In the genomic region with DNA sequence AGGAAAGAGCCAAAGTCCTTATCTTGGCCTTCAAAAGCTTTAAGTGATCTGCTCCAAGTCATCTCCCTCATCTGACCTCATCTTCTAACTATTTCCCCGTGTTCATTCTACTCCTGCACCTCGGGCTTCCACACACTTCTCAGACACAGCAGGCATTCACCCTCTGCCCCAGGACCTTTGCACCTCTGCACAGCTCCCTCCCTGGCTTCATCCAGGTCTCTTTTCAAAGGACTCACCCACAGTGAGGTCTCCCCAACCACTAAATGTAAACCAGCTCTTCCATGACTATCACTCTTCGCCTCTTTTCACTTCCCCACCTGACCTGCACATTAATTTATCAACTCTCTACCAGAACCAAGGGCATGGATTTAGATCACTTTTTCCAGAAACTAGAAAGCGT, we compare ENCODE assay signal across 34 cellular contexts.
"Had no signal": no experiment of that assay in that cellular context is flagged by ENCODE, and none has a peak within 500 bp of the region (broad histone marks: within the 10 kb centered on the region; RNA-seq: fewer than 3 reads in every experiment).

No MANE protein-coding gene starts in this region.

- ATAC-seq: activated CD8-positive, alpha-beta memory T cell treated with anti-CD3 and anti-CD28 coated beads, Interleukin-2, amount 10 ng/mL, durations not matched to agents 7 days and 5 days; activated CD8-positive, alpha-beta T cell treated with anti-CD3 and anti-CD28 coated beads, Interleukin-2, amount 10 ng/mL, durations not matched to agents 7 days and 5 days had no signal

- H3K4me1 ChIP-seq: ascending aorta had no signal

- H3K36me3 ChIP-seq: ascending aorta, cardiac muscle cell had no signal

- H3K36me3 Mint-ChIP-seq: activated CD8-positive, alpha-beta memory T cell treated with anti-CD3 and anti-CD28 coated beads, Interleukin-2, amount 10 ng/mL, durations not matched to agents 7 days and 5 days; activated naive CD4-positive, alpha-beta T cell treated with anti-CD3 and anti-CD28 coated beads, Interleukin-2, amount 10 ng/mL, durations not matched to agents 7 days and 5 days; activated naive CD4-positive, alpha-beta T cell treated with anti-CD3 and anti-CD28 coated beads, Interleukin-2, amount 50 U/mL, for 24 hours; activated naive CD8-positive, alpha-beta T cell; brain had no signal

- DNase-seq: activated B cell treated with CpG ODN at 0.5 μM for 24 hours; activated CD4-positive, alpha-beta memory T cell treated with anti-CD3 and anti-CD28 coated beads, Interleukin-2, amount 10 ng/mL, durations not matched to agents 7 days and 5 days; activated CD4-positive, alpha-beta T cell treated with anti-CD3 and anti-CD28 coated beads for 4 hours; activated CD4-positive, alpha-beta T cell treated with anti-CD3 and anti-CD28 coated beads, Interleukin-2, amount 10 ng/mL, durations not matched to agents 24 days and 14 days; activated CD4-positive, alpha-beta T cell treated with anti-CD3 and anti-CD28 coated beads, Interleukin-2, amount 50 U/mL, for 48 hours; activated CD4-positive, CD25-positive, alpha-beta regulatory T cell treated with anti-CD3 and anti-CD28 coated beads, Interleukin-2, amount 50 U/mL, for 72 hours; activated CD8-positive, alpha-beta memory T cell treated with anti-CD3 and anti-CD28 coated beads for 24 hours; activated CD8-positive, alpha-beta memory T cell treated with anti-CD3 and anti-CD28 coated beads, Interleukin-2, amount 10 ng/mL, durations not matched to agents 7 days and 5 days; activated CD8-positive, alpha-beta memory T cell treated with anti-CD3 and anti-CD28 coated beads, Interleukin-2, amount 50 U/mL, for 48 hours; activated CD8-positive, alpha-beta T cell treated with anti-CD3 and anti-CD28 coated beads, Interleukin-2, amount 10 ng/mL, durations not matched to agents 7 days and 5 days; activated effector memory CD4-positive, alpha-beta T cell treated with Interleukin-2 at 50 U/mL for 16 hours; activated gamma-delta T cell; activated naive CD4-positive, alpha-beta T cell treated with anti-CD3 and anti-CD28 coated beads, Interleukin-2, amount 10 ng/mL, durations not matched to agents 7 days and 5 days; activated naive CD4-positive, alpha-beta T cell treated with Interleukin-2 at 50 U/mL for 16 hours; activated T-cell treated with anti-CD3 and anti-CD28 coated beads, Interleukin-2, amount 50 U/mL, for 24 hours; activated T-cell treated with anti-CD3 and anti-CD28 coated beads, Interleukin-2, amount 50 U/mL, for 48 hours; amygdala; anterior cingulate cortex; caudate nucleus; cerebellar nuclear complex; SW 1271; T-helper 1 cell; T-helper 2 cell; T-helper 9 cell had no signal

- H3K9me3 Mint-ChIP-seq: activated B cell treated with CpG ODN at 0.5 μM for 24 hours; activated naive CD4-positive, alpha-beta T cell treated with anti-CD3 and anti-CD28 coated beads, Interleukin-2, amount 50 U/mL, for 24 hours; activated T-cell treated with anti-CD3 and anti-CD28 coated beads, Interleukin-2, amount 50 U/mL, for 24 hours; activated T-helper 2 cell treated with anti-CD3 and anti-CD28 coated beads, Interferon-gamma antibody, Interleukin-2, Interleukin-4, amounts not matched to agents 10 μg/mL and 5 μg/mL and 100 μg/mL, durations not matched to agents 14 hours and 24 hours and 36 hours; central memory CD8-positive, alpha-beta T cell; T-helper 1 cell treated with Interleukin-12 subunit alpha and Interleukin-12 subunit beta and Interleukin-4 antibody, amounts not matched to agents 30 μg/mL and 1 μg/mL, for 36 hours had no signal

- H3K27me3 Mint-ChIP-seq: activated B cell treated with CpG ODN at 0.5 μM for 24 hours; activated CD4-positive, alpha-beta memory T cell treated with anti-CD3 and anti-CD28 coated beads, Interleukin-2, amount 10 ng/mL, durations not matched to agents 7 days and 5 days; activated CD4-positive, alpha-beta T cell treated with anti-CD3 and anti-CD28 coated beads, Interleukin-2, amount 10 ng/mL, durations not matched to agents 24 days and 14 days; activated CD8-positive, alpha-beta memory T cell treated with anti-CD3 and anti-CD28 coated beads, Interleukin-2, amount 10 ng/mL, durations not matched to agents 7 days and 5 days; activated naive CD4-positive, alpha-beta T cell treated with anti-CD3 and anti-CD28 coated beads, Interleukin-2, amount 10 ng/mL, durations not matched to agents 7 days and 5 days; activated naive CD8-positive, alpha-beta T cell; activated T-cell treated with anti-CD3 and anti-CD28 coated beads, Interleukin-2, amount 50 U/mL, for 24 hours; brain had no signal

- H3K9me3 ChIP-seq: ascending aorta had no signal

- H3K4me1 Mint-ChIP-seq: activated B cell treated with CpG ODN at 0.5 μM for 24 hours; activated CD4-positive, alpha-beta memory T cell treated with anti-CD3 and anti-CD28 coated beads, Interleukin-2, amount 10 ng/mL, durations not matched to agents 7 days and 5 days; activated CD4-positive, alpha-beta T cell treated with anti-CD3 and anti-CD28 coated beads, Interleukin-2, amount 10 ng/mL, durations not matched to agents 24 days and 14 days; activated CD8-positive, alpha-beta memory T cell treated with anti-CD3 and anti-CD28 coated beads, Interleukin-2, amount 10 ng/mL, durations not matched to agents 7 days and 5 days; activated naive CD4-positive, alpha-beta T cell treated with anti-CD3 and anti-CD28 coated beads, Interleukin-2, amount 10 ng/mL, durations not matched to agents 7 days and 5 days; activated naive CD4-positive, alpha-beta T cell treated with anti-CD3 and anti-CD28 coated beads, Interleukin-2, amount 50 U/mL, for 24 hours; central memory CD8-positive, alpha-beta T cell had no signal

- H3K27me3 ChIP-seq: ascending aorta, cardiac muscle cell had no signal

- H3K27ac Mint-ChIP-seq: activated B cell treated with CpG ODN at 0.5 μM for 24 hours; activated CD4-positive, alpha-beta memory T cell treated with anti-CD3 and anti-CD28 coated beads, Interleukin-2, amount 10 ng/mL, durations not matched to agents 7 days and 5 days; activated CD4-positive, alpha-beta T cell treated with anti-CD3 and anti-CD28 coated beads, Interleukin-2, amount 10 ng/mL, durations not matched to agents 24 days and 14 days; activated CD8-positive, alpha-beta memory T cell treated with anti-CD3 and anti-CD28 coated beads, Interleukin-2, amount 10 ng/mL, durations not matched to agents 7 days and 5 days; activated CD8-positive, alpha-beta T cell treated with anti-CD3 and anti-CD28 coated beads, Interleukin-2, amount 10 ng/mL, durations not matched to agents 7 days and 5 days; activated naive CD4-positive, alpha-beta T cell treated with anti-CD3 and anti-CD28 coated beads, Interleukin-2, amount 10 ng/mL, durations not matched to agents 7 days and 5 days; activated naive CD4-positive, alpha-beta T cell treated with anti-CD3 and anti-CD28 coated beads, Interleukin-2, amount 50 U/mL, for 24 hours; activated naive CD8-positive, alpha-beta T cell; activated T-cell treated with anti-CD3 and anti-CD28 coated beads, Interleukin-2, amount 50 U/mL, for 24 hours; activated T-helper 2 cell treated with anti-CD3 and anti-CD28 coated beads, Interferon-gamma antibody, Interleukin-2, Interleukin-4, amounts not matched to agents 10 μg/mL and 5 μg/mL and 100 μg/mL, durations not matched to agents 14 hours and 24 hours and 36 hours; brain; T-helper 1 cell treated with Interleukin-12 subunit alpha and Interleukin-12 subunit beta and Interleukin-4 antibody, amounts not matched to agents 30 μg/mL and 1 μg/mL, for 36 hours; T-helper 2 cell treated with Interferon-gamma antibody and Interleukin-4, amounts not matched to agents 5 μg/mL and 100 μg/mL, for 36 hours had no signal

- H3K4me3 Mint-ChIP-seq: activated B cell treated with CpG ODN at 0.5 μM for 24 hours; activated CD4-positive, alpha-beta memory T cell treated with anti-CD3 and anti-CD28 coated beads, Interleukin-2, amount 10 ng/mL, durations not matched to agents 7 days and 5 days; activated CD4-positive, alpha-beta T cell treated with anti-CD3 and anti-CD28 coated beads, Interleukin-2, amount 10 ng/mL, durations not matched to agents 24 days and 14 days; activated CD8-positive, alpha-beta memory T cell treated with anti-CD3 and anti-CD28 coated beads, Interleukin-2, amount 10 ng/mL, durations not matched to agents 7 days and 5 days; activated CD8-positive, alpha-beta T cell treated with anti-CD3 and anti-CD28 coated beads, Interleukin-2, amount 10 ng/mL, durations not matched to agents 7 days and 5 days; activated naive CD4-positive, alpha-beta T cell treated with anti-CD3 and anti-CD28 coated beads, Interleukin-2, amount 10 ng/mL, durations not matched to agents 7 days and 5 days; activated naive CD4-positive, alpha-beta T cell treated with anti-CD3 and anti-CD28 coated beads, Interleukin-2, amount 50 U/mL, for 24 hours; activated naive CD8-positive, alpha-beta T cell; activated T-cell treated with anti-CD3 and anti-CD28 coated beads, Interleukin-2, amount 50 U/mL, for 24 hours; brain; central memory CD8-positive, alpha-beta T cell; T-helper 1 cell treated with Interleukin-12 subunit alpha and Interleukin-12 subunit beta and Interleukin-4 antibody, amounts not matched to agents 30 μg/mL and 1 μg/mL, for 36 hours; T-helper 2 cell treated with Interferon-gamma antibody and Interleukin-4, amounts not matched to agents 5 μg/mL and 100 μg/mL, for 36 hours had no signal

- H3K27ac ChIP-seq: ascending aorta, cardiac muscle cell, VCaP had no signal

- H3K4me3 ChIP-seq: ascending aorta, cardiac muscle cell had no signal
